In genomic region chr14:63470877-63471565, GRCh38 we compare ENCODE assay signal across 7 cellular contexts.
DNase-seq lines count a peak whose midpoint lies in the region; ATAC-seq and TF ChIP-seq lines count a peak whose summit lies in the region.

No MANE protein-coding gene starts in this region.

- H3K4me1 ChIP-seq in GM23248 (ENCODE audit: insufficient read depth) (peaks cover 28% of the 10 kb centered on the region), KMS-11 (ENCODE audit: low read depth, poor library complexity, severe bottlenecking) (peaks cover 97% of the 10 kb centered on the region), mammary epithelial cell (ENCODE audit: insufficient read depth, low read length) (peaks cover 33% of the 10 kb centered on the region), psoas muscle (peaks cover 47% of the 10 kb centered on the region), OCI-LY7 (ENCODE audit: insufficient read depth, low read length, poor library complexity, severe bottlenecking) (peaks cover 6% of the 10 kb centered on the region)

- H3K27ac ChIP-seq in GM23248 (peak overlapping the region; percentile 13; the same call in 1 of the 2 replicates), KMS-11 (peak overlapping the region; percentile 60), mammary epithelial cell (ENCODE audit: insufficient read depth, low read depth, low read length) (peak overlapping the region; percentile 47), psoas muscle (peak overlapping the region; percentile 51), OCI-LY7 (ENCODE audit: low read depth, low read length, poor library complexity, severe bottlenecking) (no peak overlapping the region)

- H3K9ac ChIP-seq in GM23248 (no peak overlapping the region), KMS-11 (no peak overlapping the region; the same call in 1 of the 2 replicates), mammary epithelial cell (ENCODE audit: insufficient read depth, low read length) (no peak overlapping the region)

- TF ChIP-seq POLR2A in GM18505 (IDR thresholded peaks at IDR 0.05; ENCODE audit: borderline replicate concordance, extremely low read depth, insufficient read depth, insufficient read length) = no peak

- no TSS peak for BruUV-seq in mammary epithelial cell (replicated peaks; lab: Mats Ljungman, UMichigan)
- no TSS peak for BruUV-seq in OCI-LY7 (replicated peaks; lab: Mats Ljungman, UMichigan)

- peaks cover 11% of the 10 kb centered on the region for H4K20me1 ChIP-seq in GM23248 (ENCODE audit: insufficient read depth)
- H4K20me1 ChIP-seq in KMS-11 (ENCODE audit: insufficient read depth) = no peaks in the 10 kb centered on the region
- H4K20me1 ChIP-seq in mammary epithelial cell (ENCODE audit: insufficient read depth, low read length) = peaks cover 5% of the 10 kb centered on the region
- peaks cover 10% of the 10 kb centered on the region; the same call in 1 of the 2 replicates for H4K20me1 ChIP-seq in OCI-LY7 (ENCODE audit: insufficient read depth, low read length)

- CTCF ChIA-PET in mammary epithelial cell (lab: Charles Lee; ENCODE audit: low non-redundant PET) (no interaction called here), HEK293T (lab: Yijun Ruan, JAX) (no interaction called here), OCI-LY7 (lab: Charles Lee; ENCODE audit: unreplicated experiment) (no interaction called here)

- in situ Hi-C loops in GM23248 (cut with MboI) (no loop called here), mammary epithelial cell (cut with MboI; ENCODE audit: low sequenced_read_pairs in 2 of 2) (no loop called here)

- H3K9me2 ChIP-seq in GM23248 (ENCODE audit: insufficient read depth) = no peaks in the 10 kb centered on the region
- H3K9me2 ChIP-seq in OCI-LY7 (ENCODE audit: insufficient read depth, low read length) = no peaks in the 10 kb centered on the region

- TF ChIP-seq CTCF in KMS-11 (conservative IDR thresholded peaks at IDR 0.05; ENCODE audit: low read depth, low read length) (no peak), mammary epithelial cell (conservative IDR thresholded peaks at IDR 0.05 in 1 of 2, IDR thresholded peaks at IDR 0.05 in 1 of 2; ENCODE audit: extremely low read depth in 1 of 2, insufficient read depth in 1 of 2, low read depth in 1 of 2, low read length in 2 of 2) (no peak), psoas muscle (IDR thresholded peaks at IDR 0.05) (no peak), OCI-LY7 (conservative IDR thresholded peaks at IDR 0.05; ENCODE audit: low read length) (no peak)

- POLR2A ChIA-PET in HEK293T (lab: Yijun Ruan, JAX) = no interaction called here
- POLR2A ChIA-PET in OCI-LY7 (lab: Charles Lee) = interaction anchor here (1.6 kb wide), 1 partner anchor 16 kb away, joined by 3 read pairs; no protein-coding TSS in a partner anchor

- ATAC-seq in GM18505 (IDR thresholded peaks at IDR 0.05; ENCODE audit: unreplicated experiment) = peak; percentile 84
- peak; percentile 75 to 87 (median 84) for ATAC-seq in psoas muscle

- H3K79me2 ChIP-seq in GM23248 (ENCODE audit: insufficient read depth) (peaks cover 100% of the 10 kb centered on the region), KMS-11 (ENCODE audit: insufficient read depth, low read depth) (peaks cover 70% of the 10 kb centered on the region), mammary epithelial cell (ENCODE audit: insufficient read depth, low read length) (peaks cover 92% of the 10 kb centered on the region), OCI-LY7 (ENCODE audit: insufficient read depth, low read depth, low read length) (peaks cover 30% of the 10 kb centered on the region; the same call in 1 of the 2 replicates)

- dilution Hi-C loops in mammary epithelial cell (cut with HindIII; ENCODE audit: low sequenced_read_pairs) = no loop called here

- intact Hi-C loops in mammary epithelial cell (cut with micrococcal nuclease) = no loop called here
- intact Hi-C loops in psoas muscle (cut with DNase I) = no loop called here
- intact Hi-C loops in OCI-LY7 (cut with micrococcal nuclease; ENCODE audit: unreplicated experiment) = no loop called here

- peak; percentile 84 for DNase-seq in GM23248
- peak; percentile 84 for DNase-seq in mammary epithelial cell
- DNase-seq in psoas muscle = no peak
- no peak for DNase-seq in HEK293T (ENCODE audit: extremely low spot score)
- no peak for DNase-seq in OCI-LY7 (ENCODE audit: low spot score)

- no peaks in the 10 kb centered on the region for H3K36me3 ChIP-seq in GM23248 (ENCODE audit: low read depth)
- no peaks in the 10 kb centered on the region for H3K36me3 ChIP-seq in KMS-11 (ENCODE audit: insufficient read depth)
- H3K36me3 ChIP-seq in mammary epithelial cell (ENCODE audit: insufficient read depth, low read length) = no peaks in the 10 kb centered on the region
- no peaks in the 10 kb centered on the region for H3K36me3 ChIP-seq in psoas muscle (ENCODE audit: insufficient read depth in 1 of 2, low read depth in 1 of 2)
- peaks cover 4% of the 10 kb centered on the region; the same call in 1 of the 2 replicates for H3K36me3 ChIP-seq in OCI-LY7 (ENCODE audit: insufficient read depth, low read length)

- H3K9me3 ChIP-seq in GM23248 (ENCODE audit: low read depth) = no peaks in the 10 kb centered on the region
- no peaks in the 10 kb centered on the region for H3K9me3 ChIP-seq in mammary epithelial cell (replicated peaks; ENCODE audit: insufficient read depth, low read length)
- no peaks in the 10 kb centered on the region for H3K9me3 ChIP-seq in psoas muscle
- no peaks in the 10 kb centered on the region for H3K9me3 ChIP-seq in OCI-LY7 (ENCODE audit: low read length)

- no peaks in the 10 kb centered on the region for H3K27me3 ChIP-seq in GM23248 (replicated peaks; ENCODE audit: insufficient read depth)
- no peaks in the 10 kb centered on the region for H3K27me3 ChIP-seq in KMS-11 (ENCODE audit: insufficient read depth, low read depth)
- H3K27me3 ChIP-seq in mammary epithelial cell (ENCODE audit: insufficient read depth, low read length) = no peaks in the 10 kb centered on the region
- no peaks in the 10 kb centered on the region for H3K27me3 ChIP-seq in psoas muscle (ENCODE audit: insufficient read depth in 3 of 3, low read length in 2 of 3)

- peaks cover 8% of the 10 kb centered on the region for H3F3A ChIP-seq in GM23248 (ENCODE audit: insufficient read depth)

- 49 to 54% methylated on average over 3 of the region's 3 CpGs for WGBS in GM23248 (ENCODE audit: low coverage in 1 of 2, low lambda C conversion rate in 2 of 2, missing lambda C conversion rate in 2 of 2), 2 experiments
- WGBS in mammary epithelial cell (ENCODE audit: low coverage, missing lambda C conversion rate) = 54% methylated on average over 3 of the region's 3 CpGs
- WGBS in psoas muscle, 3 donors = 66 to 71% (median 68%) methylated on average over 3 of the region's 3 CpGs

- H3K4me3 ChIP-seq in GM23248 (no peak overlapping the region), KMS-11 (IDR thresholded peaks at IDR 0.05; ENCODE audit: insufficient read depth, low read depth, low read length) (no peak overlapping the region), mammary epithelial cell (replicated peaks in 1 of 3; ENCODE audit: insufficient read depth in 1 of 3, low read depth in 2 of 3, low read length in 3 of 3) (no peak overlapping the region), psoas muscle (no peak overlapping the region), OCI-LY7 (ENCODE audit: low read depth, low read length, poor library complexity, severe bottlenecking) (no peak overlapping the region)

- H2AFZ ChIP-seq in GM23248 (no peak overlapping the region), KMS-11 (ENCODE audit: low read depth) (no peak overlapping the region), mammary epithelial cell (ENCODE audit: low read depth, low read length) (no peak overlapping the region), OCI-LY7 (ENCODE audit: low read length) (no peak overlapping the region)

- H3K4me2 ChIP-seq in GM23248 (ENCODE audit: unreplicated experiment) (peak overlapping the region; percentile 39), KMS-11 (peak overlapping the region; percentile 87), mammary epithelial cell (ENCODE audit: insufficient read depth, low read depth, low read length) (peak overlapping the region; percentile 48), OCI-LY7 (ENCODE audit: low read length) (no peak overlapping the region)

TF ChIP-seq in HEK293T, 16 proteins besides CTCF, POLR2A, EP300 and RAD21:
- no peak for TF ChIP-seq BHLHE40 (IDR thresholded peaks at IDR 0.05; ENCODE audit: borderline replicate concordance)
- no peak for TF ChIP-seq SUZ12 (IDR thresholded peaks at IDR 0.05)
- no peak for TF ChIP-seq HDGF (IDR thresholded peaks at IDR 0.05; ENCODE audit: borderline replicate concordance)
- no peak for TF ChIP-seq CTBP1 (IDR thresholded peaks at IDR 0.05; ENCODE audit: borderline replicate concordance)
- TF ChIP-seq SP1 (IDR thresholded peaks at IDR 0.05) = no peak
- no peak for TF ChIP-seq ZNF384 (IDR thresholded peaks at IDR 0.05)
- no peak for TF ChIP-seq L3MBTL2 (conservative IDR thresholded peaks at IDR 0.05)
- TF ChIP-seq ELF4 (IDR thresholded peaks at IDR 0.05) = no peak
TF ChIP-seq in HEK293T: peak in this region for 0.

Comparison
In these comparisons a context has a peak if more than half of its experiments do, and no peak if none do; other contexts are left out.
1. DNase-seq: peak in GM23248 (single experiment) and mammary epithelial cell (single experiment); none in psoas muscle (0 of 2), HEK293T (single experiment) and OCI-LY7 (single experiment).